Comparison of ENCODE assay signal across 16 cellular contexts in the genomic region with DNA sequence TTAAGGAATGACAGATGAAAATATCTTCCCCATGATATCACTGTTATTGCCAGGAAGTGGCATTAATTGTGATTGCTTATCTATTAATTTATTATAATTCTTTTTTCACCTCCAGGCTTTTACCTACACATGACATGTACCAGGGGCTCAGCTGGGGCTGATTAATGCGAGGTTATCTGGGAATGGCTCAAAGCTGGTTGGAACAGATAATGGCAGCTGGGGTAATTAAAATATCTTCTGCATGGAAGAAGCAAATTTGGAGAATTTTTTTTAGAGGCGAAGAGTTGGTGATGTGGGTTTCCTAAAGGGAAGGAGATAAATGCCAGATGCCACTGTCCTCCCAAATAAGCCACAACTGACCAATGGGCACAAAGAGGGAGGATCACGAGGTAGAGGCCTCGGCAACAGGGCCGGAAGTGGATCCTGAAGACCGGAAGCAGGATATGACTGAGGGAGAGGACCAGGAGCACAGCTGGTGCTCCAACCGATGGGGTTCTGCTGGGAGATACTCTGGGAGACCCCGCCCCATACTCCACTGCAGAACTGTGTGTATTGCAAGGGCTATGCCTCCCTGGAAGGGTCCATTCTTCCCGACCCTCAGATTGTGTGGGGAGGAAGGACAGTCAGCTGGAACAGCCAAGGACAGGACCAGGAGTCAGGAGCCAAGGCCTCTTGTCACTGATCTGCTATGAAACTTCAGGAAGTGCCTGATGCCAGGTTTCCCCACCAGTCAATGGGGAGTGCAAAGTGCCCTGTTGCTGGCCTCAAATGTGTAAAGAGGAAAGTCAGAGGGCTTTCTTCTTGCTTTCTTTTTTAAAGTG.
"Had no signal": no experiment of that assay in that cellular context is flagged by ENCODE, and none has a peak within 500 bp of the region (broad histone marks: within the 10 kb centered on the region; RNA-seq: fewer than 3 reads in every experiment).

No MANE protein-coding gene starts in this region.

- H3K36me3 Mint-ChIP-seq: activated naive CD8-positive, alpha-beta T cell; WTC11 had no signal

- H3K4me1 ChIP-seq: thyroid gland had no signal

- FAIRE-seq: TTC549, urothelium cell line had no signal

- H3K27me3 Mint-ChIP-seq: activated CD4-positive, alpha-beta T cell treated with anti-CD3 and anti-CD28 coated beads for 36 hours had no signal

- H3K4me3 ChIP-seq: thyroid gland had no signal

- H3K27me3 ChIP-seq: thyroid gland had no signal

- H3K4me3 Mint-ChIP-seq: activated CD4-positive, alpha-beta T cell treated with anti-CD3 and anti-CD28 coated beads for 36 hours; activated naive CD8-positive, alpha-beta T cell; activated T-helper 1 cell treated with anti-CD3 and anti-CD28 coated beads, Interleukin-12 subunit alpha, Interleukin-12 subunit beta, Interleukin-2, Interleukin-4 antibody, amounts not matched to agents 30 ng/mL and 10 ng/mL and 1 ng/mL, durations not matched to agents 14 hours and 24 hours and 36 hours; effector memory CD8-positive, alpha-beta T cell; nephron progenitor cell; T-helper 2 cell treated with Interferon-gamma antibody and Interleukin-4, amounts not matched to agents 5 μg/mL and 100 μg/mL, for 36 hours; WTC11 had no signal

- H3K4me1 Mint-ChIP-seq: activated CD4-positive, alpha-beta T cell treated with anti-CD3 and anti-CD28 coated beads for 36 hours; nephron progenitor cell had no signal

- H3K27ac Mint-ChIP-seq: activated CD4-positive, alpha-beta T cell treated with anti-CD3 and anti-CD28 coated beads for 36 hours; activated naive CD8-positive, alpha-beta T cell; activated T-helper 1 cell treated with anti-CD3 and anti-CD28 coated beads, Interleukin-12 subunit alpha, Interleukin-12 subunit beta, Interleukin-2, Interleukin-4 antibody, amounts not matched to agents 30 ng/mL and 10 ng/mL and 1 ng/mL, durations not matched to agents 14 hours and 24 hours and 36 hours; effector memory CD8-positive, alpha-beta T cell; nephron progenitor cell; T-helper 2 cell treated with Interferon-gamma antibody and Interleukin-4, amounts not matched to agents 5 μg/mL and 100 μg/mL, for 36 hours; WTC11 had no signal

- H3K9me3 Mint-ChIP-seq: activated T-helper 1 cell treated with anti-CD3 and anti-CD28 coated beads, Interleukin-12 subunit alpha, Interleukin-12 subunit beta, Interleukin-2, Interleukin-4 antibody, amounts not matched to agents 30 ng/mL and 10 ng/mL and 1 ng/mL, durations not matched to agents 14 hours and 24 hours and 36 hours; effector memory CD8-positive, alpha-beta T cell; nephron progenitor cell; T-helper 2 cell treated with Interferon-gamma antibody and Interleukin-4, amounts not matched to agents 5 μg/mL and 100 μg/mL, for 36 hours; WTC11 had no signal

- DNase-seq: activated CD4-positive, alpha-beta T cell treated with anti-CD3 and anti-CD28 coated beads for 36 hours; activated CD4-positive, alpha-beta T cell treated with anti-CD3 and anti-CD28 coated beads, Interleukin-2, amount 50 U/mL, for 48 hours; effector memory CD8-positive, alpha-beta T cell; islet precursor cell; nephron progenitor cell; stimulated activated CD4-positive, alpha-beta T cell treated with anti-CD3 and anti-CD28 coated beads, Interleukin-12 subunit alpha, Interleukin-12 subunit beta, amount 100 ng/mL, for 4 hours; stimulated activated CD4-positive, alpha-beta T cell treated with anti-CD3 and anti-CD28 coated beads, Interleukin-1b, Interleukin-23, amount 100 ng/mL, for 48 hours; stimulated activated CD8-positive, alpha-beta memory T cell treated with anti-CD3 and anti-CD28 coated beads, Interleukin-4, amount 100 ng/mL, for 48 hours; stimulated activated naive CD4-positive, alpha-beta T cell; thyroid gland had no signal

- ATAC-seq: activated CD4-positive, alpha-beta T cell treated with anti-CD3 and anti-CD28 coated beads for 36 hours; effector memory CD8-positive, alpha-beta T cell had no signal

- H3K27ac ChIP-seq: thyroid gland had no signal

- H3K9me3 ChIP-seq: thyroid gland had no signal

- H3K36me3 ChIP-seq: thyroid gland had no signal
